Comparison of ENCODE assay signal across 1 cellular context in genomic region chr3:53113293-53114010, GRCh38.
TF ChIP-seq lines count a peak whose summit lies in the region.

No MANE protein-coding gene starts in this region.

TF ChIP-seq in endothelial cell of umbilical vein, 7 proteins besides CTCF, POLR2A, EP300 and RAD21:
- no peak for TF ChIP-seq EZH2 (IDR thresholded peaks at IDR 0.05; ENCODE audit: borderline replicate concordance, low read depth, low read length, severe bottlenecking)
- no peak for TF ChIP-seq GATA2 (IDR thresholded peaks at IDR 0.05; ENCODE audit: insufficient read depth, insufficient read length, low read depth, low read length)
- TF ChIP-seq MYC (IDR thresholded peaks at IDR 0.05; ENCODE audit: low read depth, low read length): no peak
- no peak for TF ChIP-seq POLR2AphosphoS5 (IDR thresholded peaks at IDR 0.05; ENCODE audit: insufficient read depth, low read depth, low read length)
- TF ChIP-seq JUN (IDR thresholded peaks at IDR 0.05; ENCODE audit: borderline replicate concordance, insufficient read depth, insufficient read length, low read depth): no peak
- no peak for TF ChIP-seq FOS (IDR thresholded peaks at IDR 0.05; ENCODE audit: borderline replicate concordance, insufficient read depth, low read length)
- no peak for TF ChIP-seq MAX (IDR thresholded peaks at IDR 0.05; ENCODE audit: insufficient read depth, insufficient read length)
